Comparison of ENCODE assay signal across 8 cellular contexts in the genomic region with DNA sequence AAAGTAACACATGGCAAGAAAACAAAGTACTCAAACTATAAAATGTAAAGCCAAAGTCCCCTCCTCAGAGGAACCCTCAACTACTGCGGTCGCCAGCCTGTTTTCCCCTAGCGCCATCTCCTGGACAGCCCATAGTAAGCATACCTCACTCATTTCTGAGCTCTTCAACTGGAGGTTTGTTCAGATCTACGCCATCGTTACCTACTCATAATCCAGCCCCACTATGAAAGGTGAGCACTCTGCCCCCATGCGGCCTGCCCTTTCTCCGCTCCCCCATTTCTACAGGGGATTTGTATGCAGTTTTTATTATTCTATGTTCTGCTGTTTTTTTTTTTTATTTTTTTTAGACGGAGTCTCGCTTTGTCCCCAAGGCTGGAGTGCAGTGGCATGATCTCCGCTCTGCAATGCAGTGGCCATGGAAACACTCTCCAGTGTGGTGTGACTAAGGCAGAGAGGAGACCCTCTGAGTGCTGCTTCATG. TPM values are rescaled to one million over a fixed set of nuclear protein-coding genes. Genes with fewer than 3 reads are reported as not detected.
DNase-seq lines count a peak whose midpoint lies in the region; ATAC-seq and TF ChIP-seq lines count a peak whose summit lies in the region.

No MANE protein-coding gene starts in this region.

- CTCF ChIA-PET in activated CD8-positive, alpha-beta T cell treated with anti-CD3 and anti-CD28 coated beads, Interleukin-2, amount 10 ng/mL, durations not matched to agents 7 days and 5 days (lab: Charles Lee), result interaction anchor here (0.5 to 2.8 kb wide), 41 partner anchors 9 to 328 kb away, joined by 3 to 30 read pairs (median 5); a partner anchor contains a TSS

- no peak overlapping the region for H3K4me3 ChIP-seq in endodermal cell (ENCODE audit: low read length)

- WGBS in endodermal cell (ENCODE audit: insufficient coverage in 1 of 2, insufficient read length in 1 of 2), 2 experiments, result 48 to 51% methylated on average over 5 to 10 of the region's 10 CpGs

- no peaks in the 10 kb centered on the region for H3K9me3 Mint-ChIP-seq in activated CD8-positive, alpha-beta T cell treated with anti-CD3 and anti-CD28 coated beads, Interleukin-2, amount 10 ng/mL, durations not matched to agents 7 days and 5 days (ENCODE audit: insufficient read depth)
- no peaks in the 10 kb centered on the region for H3K9me3 Mint-ChIP-seq in endodermal cell
- no peaks in the 10 kb centered on the region for H3K9me3 Mint-ChIP-seq in naive thymus-derived CD8-positive, alpha-beta T cell

- TF ChIP-seq CTCF in AG09319 (IDR thresholded peaks at IDR 0.05; ENCODE audit: low read depth, low read length) (peak; percentile 60), endodermal cell (conservative IDR thresholded peaks at IDR 0.05) (peak; percentile 84)

- H3K4me1 ChIP-seq in endodermal cell (ENCODE audit: control insufficient read depth, insufficient read depth, low read length), result no peaks in the 10 kb centered on the region

- ATAC-seq in GM21723 (IDR thresholded peaks at IDR 0.05; ENCODE audit: unreplicated experiment) (peak; percentile 60), HG03139 (IDR thresholded peaks at IDR 0.05; ENCODE audit: unreplicated experiment) (no peak)
- ATAC-seq in activated CD8-positive, alpha-beta T cell treated with anti-CD3 and anti-CD28 coated beads, Interleukin-2, amount 10 ng/mL, durations not matched to agents 7 days and 5 days, result peak; percentile 98
- peak; percentile 94 for ATAC-seq in naive thymus-derived CD8-positive, alpha-beta T cell

- H3K36me3 ChIP-seq in endodermal cell (ENCODE audit: control insufficient read depth, insufficient read depth, low read length), result no peaks in the 10 kb centered on the region

- peak overlapping the region; percentile 62 for H3K27ac Mint-ChIP-seq in activated CD8-positive, alpha-beta T cell treated with anti-CD3 and anti-CD28 coated beads, Interleukin-2, amount 10 ng/mL, durations not matched to agents 7 days and 5 days
- H3K27ac Mint-ChIP-seq in endodermal cell, result peak overlapping the region; percentile 7
- peak overlapping the region in 9 of 10 donors; percentile 49 to 91 (median 71) for H3K27ac Mint-ChIP-seq in naive thymus-derived CD8-positive, alpha-beta T cell

- no peak overlapping the region for H3K9ac ChIP-seq in endodermal cell (ENCODE audit: extremely low read depth, low read length, poor library complexity, severe bottlenecking)

- H3K27me3 ChIP-seq in endodermal cell (ENCODE audit: control insufficient read depth, insufficient read depth, low read length, poor library complexity, severe bottlenecking), result no peaks in the 10 kb centered on the region

- H3K27ac ChIP-seq in endodermal cell (ENCODE audit: low read depth, low read length), result no peak overlapping the region

- H3K36me3 Mint-ChIP-seq in activated CD8-positive, alpha-beta T cell treated with anti-CD3 and anti-CD28 coated beads, Interleukin-2, amount 10 ng/mL, durations not matched to agents 7 days and 5 days (ENCODE audit: low read depth), result peaks cover 4% of the 10 kb centered on the region
- H3K36me3 Mint-ChIP-seq in endodermal cell (ENCODE audit: low read depth), result peaks cover 6% of the 10 kb centered on the region
- H3K36me3 Mint-ChIP-seq in naive thymus-derived CD8-positive, alpha-beta T cell, result peaks cover 0 to 2% (median 2%) of the 10 kb centered on the region in 3 donors

- no peak for DNase-seq in AG09319 (ENCODE audit: extremely low read depth, low read depth)
- peak; percentile 74 for DNase-seq in NCI-H748 treated with DMSO at 0.1 percent for 48 hours (lab: John Stamatoyannopoulos, UW)
- DNase-seq in activated CD8-positive, alpha-beta T cell treated with anti-CD3 and anti-CD28 coated beads, Interleukin-2, amount 10 ng/mL, durations not matched to agents 7 days and 5 days, result peak; percentile 82
- DNase-seq in endodermal cell, result peak; percentile 88
- DNase-seq in naive thymus-derived CD8-positive, alpha-beta T cell, result peak; percentile 62 to 86 (median 78)
- peak; percentile 45 for DNase-seq in stimulated activated naive CD4-positive, alpha-beta T cell treated with Interleukin-2 at 50 U/mL for 16 hours (lab: John Stamatoyannopoulos, UW)

- H3K4me3 Mint-ChIP-seq in activated CD8-positive, alpha-beta T cell treated with anti-CD3 and anti-CD28 coated beads, Interleukin-2, amount 10 ng/mL, durations not matched to agents 7 days and 5 days, result no peak overlapping the region
- no peak overlapping the region for H3K4me3 Mint-ChIP-seq in endodermal cell
- H3K4me3 Mint-ChIP-seq in naive thymus-derived CD8-positive, alpha-beta T cell, result peak overlapping the region in 8 of 10 donors; percentile 3 to 66 (median 30)

- no peaks in the 10 kb centered on the region for H3K27me3 Mint-ChIP-seq in activated CD8-positive, alpha-beta T cell treated with anti-CD3 and anti-CD28 coated beads, Interleukin-2, amount 10 ng/mL, durations not matched to agents 7 days and 5 days (ENCODE audit: low read depth)
- H3K27me3 Mint-ChIP-seq in endodermal cell (ENCODE audit: insufficient read depth), result no peaks in the 10 kb centered on the region
- no peaks in the 10 kb centered on the region for H3K27me3 Mint-ChIP-seq in naive thymus-derived CD8-positive, alpha-beta T cell

- no peaks in the 10 kb centered on the region for H3K9me3 ChIP-seq in endodermal cell (ENCODE audit: control insufficient read depth, low read length)

- peaks cover 28% of the 10 kb centered on the region for H3K4me1 Mint-ChIP-seq in activated CD8-positive, alpha-beta T cell treated with anti-CD3 and anti-CD28 coated beads, Interleukin-2, amount 10 ng/mL, durations not matched to agents 7 days and 5 days (ENCODE audit: low read depth)
- no peaks in the 10 kb centered on the region for H3K4me1 Mint-ChIP-seq in endodermal cell
- H3K4me1 Mint-ChIP-seq in naive thymus-derived CD8-positive, alpha-beta T cell, result peaks cover 18 to 55% (median 49%) of the 10 kb centered on the region in 4 donors

- POLR2A ChIA-PET in activated CD8-positive, alpha-beta T cell treated with anti-CD3 and anti-CD28 coated beads, Interleukin-2, amount 10 ng/mL, durations not matched to agents 7 days and 5 days (lab: Charles Lee), result no interaction called here
- POLR2A ChIA-PET in naive thymus-derived CD8-positive, alpha-beta T cell (lab: Charles Lee), result interaction anchor here (0.6 to 1.1 kb wide), 6 partner anchors 33 to 122 kb away, joined by 3 to 4 read pairs (median 4); a partner anchor contains a TSS

RNA-seq across cellular contexts. Expression of a gene that starts 26.2 kb away (rescaled TPM):
- total RNA-seq in activated CD8-positive, alpha-beta T cell treated with anti-CD3 and anti-CD28 coated beads, Interleukin-2, amount 10 ng/mL, durations not matched to agents 7 days and 5 days, result 10 to 100 TPM; 13.4 to 14.9 TPM
- total RNA-seq in endodermal cell, result 10 to 100 TPM; 12.9 to 15.4 TPM
- polyA plus RNA-seq in endodermal cell (2013, experiment 1 of 2), result 9.3 TPM
- 10.7 TPM for polyA plus RNA-seq in endodermal cell (2013, experiment 2 of 2)
- total RNA-seq in naive thymus-derived CD8-positive, alpha-beta T cell, result 10 to 100 TPM in 1 of 2 experiments, 1 to 10 TPM in 1; 8.8 to 10.6 TPM
- 10 to 100 TPM in 2 of 3 donors, 1 to 10 TPM in 1; 7.5 to 25.3 (median 13.2) TPM for polyA plus RNA-seq in naive thymus-derived CD8-positive, alpha-beta T cell

RNA-seq across cellular contexts. Expression of a gene that starts 43.6 kb away (rescaled TPM):
- not detected for total RNA-seq in activated CD8-positive, alpha-beta T cell treated with anti-CD3 and anti-CD28 coated beads, Interleukin-2, amount 10 ng/mL, durations not matched to agents 7 days and 5 days
- not detected for total RNA-seq in endodermal cell
- 0.32 TPM for polyA plus RNA-seq in endodermal cell (2013, experiment 1 of 2)
- not detected for polyA plus RNA-seq in endodermal cell (2013, experiment 2 of 2)
- total RNA-seq in naive thymus-derived CD8-positive, alpha-beta T cell, result not detected
- polyA plus RNA-seq in naive thymus-derived CD8-positive, alpha-beta T cell, result not detected

RNA-seq across cellular contexts. Expression of a gene that starts 51.2 kb away (rescaled TPM):
- 100 to 1,000 TPM; 215 to 222 TPM for total RNA-seq in activated CD8-positive, alpha-beta T cell treated with anti-CD3 and anti-CD28 coated beads, Interleukin-2, amount 10 ng/mL, durations not matched to agents 7 days and 5 days
- 100 to 1,000 TPM; 134 to 144 TPM for total RNA-seq in endodermal cell
- polyA plus RNA-seq in endodermal cell (2013, experiment 1 of 2), result 54.2 TPM
- polyA plus RNA-seq in endodermal cell (2013, experiment 2 of 2), result 55.2 TPM
- total RNA-seq in naive thymus-derived CD8-positive, alpha-beta T cell, result 10 to 100 TPM; 72.0 to 72.1 TPM
- polyA plus RNA-seq in naive thymus-derived CD8-positive, alpha-beta T cell, result 10 to 100 TPM; 39.9 to 49.6 (median 49.0) TPM

Comparison
In these comparisons a context has a peak if more than half of its experiments do, and no peak if none do; other contexts are left out.
1. H3K27ac Mint-ChIP-seq: peak in every context shown above with its lines; median percentile 71 in naive thymus-derived CD8-positive, alpha-beta T cell; 62 in activated CD8-positive, alpha-beta T cell treated with anti-CD3 and anti-CD28 coated beads, Interleukin-2, amount 10 ng/mL, durations not matched to agents 7 days and 5 days; 7 in endodermal cell.
2. H3K4me3 Mint-ChIP-seq: peak in naive thymus-derived CD8-positive, alpha-beta T cell (8 of 10); none in activated CD8-positive, alpha-beta T cell treated with anti-CD3 and anti-CD28 coated beads, Interleukin-2, amount 10 ng/mL, durations not matched to agents 7 days and 5 days (single experiment) and endodermal cell (single experiment).